ENCODE assay signal across 21 cellular contexts in the genomic region with DNA sequence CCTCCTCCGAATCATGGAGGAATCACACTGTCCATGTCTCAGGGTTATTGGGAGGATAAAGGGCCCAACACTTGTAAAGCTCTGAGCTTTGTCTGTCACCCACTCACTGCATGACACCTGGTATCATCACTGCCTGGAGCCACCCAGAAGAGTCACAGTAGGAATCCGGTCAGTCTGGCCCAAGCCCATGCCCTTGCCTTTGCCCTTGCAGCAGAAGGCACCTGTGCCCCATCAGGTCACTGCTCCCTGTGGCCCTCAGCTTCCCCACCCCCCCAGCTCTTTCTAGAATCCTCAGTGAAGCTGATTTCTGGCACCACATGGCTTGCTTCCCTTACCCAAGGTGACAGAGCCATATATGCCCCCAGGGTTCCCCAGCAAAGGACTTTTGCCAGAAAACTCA. TPM values are rescaled to one million over a fixed set of nuclear protein-coding genes. Genes with fewer than 3 reads are reported as not detected.
DNase-seq lines count a peak whose midpoint lies in the region; ATAC-seq, FAIRE-seq and TF ChIP-seq lines count a peak whose summit lies in the region.
"Had no signal": no experiment of that assay in that cellular context is flagged by ENCODE, and none has a peak within 500 bp of the region (broad histone marks: within the 10 kb centered on the region; RNA-seq: fewer than 3 reads in every experiment).

No MANE protein-coding gene starts in this region.

- H4K20me1 ChIP-seq in H1 (replicated peaks in 1 of 2; ENCODE audit: control insufficient read depth in 1 of 2, insufficient read depth in 2 of 2, low read length in 2 of 2), result no peaks in the 10 kb centered on the region

- no peak overlapping the region for H2BK5ac ChIP-seq in H1 (ENCODE audit: low read depth, low read length)

- peaks cover under 1 to 10% (median 7%) of the 10 kb centered on the region in 4 experiments; a peak in 6 of 7 replicates for H3K4me1 ChIP-seq in H1 (replicated peaks in 1 of 4; ENCODE audit: control insufficient read depth in 3 of 4, insufficient read depth in 4 of 4, low read length in 3 of 4)
- peaks cover 28 to 100% (median 67%) of the 10 kb centered on the region in 9 donors for H3K4me1 ChIP-seq in heart right ventricle
- H3K4me1 ChIP-seq in psoas muscle, result peaks cover 97% of the 10 kb centered on the region
- H3K4me1 ChIP-seq in tibial artery, result peaks cover 0 to 98% (median 66%) of the 10 kb centered on the region in 4 donors

- no peak overlapping the region for H2AFZ ChIP-seq in H1 (ENCODE audit: low read length)

- no peak overlapping the region for H3K4me2 ChIP-seq in H1 (ENCODE audit: insufficient read depth in 1 of 2, low read depth in 2 of 2, low read length in 2 of 2)

- 0 out of 2 replicates have a peak overlapping the region, but pooled peaks have one; percentile 8 for H2BK20ac ChIP-seq in H1 (ENCODE audit: low read length)

- TF ChIP-seq EP300 in H1 (IDR thresholded peaks at IDR 0.05; ENCODE audit: borderline replicate concordance in 1 of 2, low read depth in 2 of 2, low read length in 2 of 2), result no peak

- no peak overlapping the region for H3K4me3 ChIP-seq in H1 (ENCODE audit: extremely low read depth in 1 of 4, insufficient read depth in 2 of 4, low read depth in 3 of 4, low read length in 4 of 4)
- H3K4me3 ChIP-seq in heart right ventricle, result no peak overlapping the region
- H3K4me3 ChIP-seq in psoas muscle, result no peak overlapping the region
- H3K4me3 ChIP-seq in tibial artery, result no peak overlapping the region

- H3K79me1 ChIP-seq in H1 (ENCODE audit: low read depth, low read length), result no peaks in the 10 kb centered on the region

- CTCF ChIA-PET in H1 (lab: Charles Lee; ENCODE audit: partially characterized antibody), result interaction anchor here (0.6 to 7.6 kb wide), 12 partner anchors 8 to 295 kb away, joined by 3 to 105 read pairs (median 5); a partner anchor contains a TSS

- no peak overlapping the region for H2BK12ac ChIP-seq in H1 (ENCODE audit: low read depth, low read length)

- H3K14ac ChIP-seq in H1 (ENCODE audit: insufficient read length), result no peak overlapping the region

- no peak overlapping the region for H3K56ac ChIP-seq in H1 (replicated peaks; ENCODE audit: insufficient read length, low read depth, low read length)

- no peak overlapping the region for H3K4ac ChIP-seq in H1 (replicated peaks; ENCODE audit: insufficient read length, low read depth, low read length)

- no peak for TF ChIP-seq RAD21 in H1 (IDR thresholded peaks at IDR 0.05 in 1 of 2, conservative IDR thresholded peaks at IDR 0.05 in 1 of 2; ENCODE audit: low read depth in 2 of 2, low read length in 2 of 2)

- no peak overlapping the region for H3K23ac ChIP-seq in H1 (ENCODE audit: insufficient read length)

- intact Hi-C loops in heart right ventricle (cut with DNase I), result no loop called here
- intact Hi-C loops in psoas muscle (cut with DNase I), result loop anchor here in 1 of 2 donors (2.0 kb wide), 1 partner anchor 22 kb away; no protein-coding TSS in a partner anchor
- intact Hi-C loops in tibial artery (cut with DNase I; ENCODE audit: low total_unique reads), result loop anchor here (5.0 kb wide), 1 partner anchor 45 kb away; no protein-coding TSS in a partner anchor

- DNase-seq in H1 (ENCODE audit: low read depth in 1 of 2, low spot score in 2 of 2) (no peak), heart right ventricle (no peak), psoas muscle (no peak), tibial artery (no peak), RCC 7860 (ENCODE audit: low spot score) (no peak)
- DNase-seq in activated naive CD4-positive, alpha-beta T cell treated with anti-CD3 and anti-CD28 coated beads, Interleukin-2, amount 50 U/mL, for 16 hours, result no peak
- DNase-seq in stimulated activated naive CD4-positive, alpha-beta T cell treated with Interleukin-2 at 50 U/mL for 16 hours (lab: John Stamatoyannopoulos, UW), result no peak
- DNase-seq: C1 segment of cervical spinal cord; CD8-positive, alpha-beta memory T cell; DMS53; EL; MM.1S; NCI-H1092 treated with DMSO at 0.1 percent for 48 hours; NCI-H146; NCI-H2029 treated with DMSO at 0.1 percent for 48 hours; NCI-H2171; NCI-H526; PC-3 had no signal

- WGBS in H1 (ENCODE audit: extremely low coverage in 1 of 2, insufficient coverage in 1 of 2, insufficient read length in 1 of 2, insufficient replicate concordance in 2 of 2, low coverage in 1 of 2, low lambda C conversion rate in 2 of 2, missing lambda C conversion rate in 1 of 2), 2 experiments, result 83% methylated on average over 2 of the region's 2 CpGs; no CpG with 5 or more reads in 1 of the 2 experiments
- WGBS in heart right ventricle, 2 donors, result 57 to 75% methylated on average over 2 of the region's 2 CpGs
- WGBS in psoas muscle, 3 donors, result 41 to 59% (median 46%) methylated on average over 2 of the region's 2 CpGs

- POLR2A ChIA-PET in H1 (lab: Charles Lee; ENCODE audit: partially characterized antibody), result interaction anchor here (1.6 kb wide), 1 partner anchor 11 kb away, joined by 4 read pairs; no protein-coding TSS in a partner anchor

- ATAC-seq in heart right ventricle, result peak in 1 of 8 donors; percentile 2
- peak in 1 of 4 donors; percentile 6 for ATAC-seq in psoas muscle
- ATAC-seq: PC-3 had no signal

- H4K5ac ChIP-seq in H1 (ENCODE audit: insufficient read length, low read depth, low read length), result no peak overlapping the region

- H2BK15ac ChIP-seq in H1 (ENCODE audit: low read length), result no peak overlapping the region; the same call in 1 of the 2 replicates

- no peak for TF ChIP-seq POLR2A in H1 (IDR thresholded peaks at IDR 0.05; ENCODE audit: control extremely low read depth in 1 of 2, low read depth in 2 of 2, low read length in 2 of 2)

- TF ChIP-seq CTCF in H1 (IDR thresholded peaks at IDR 0.05; ENCODE audit: control extremely low read depth in 1 of 3, insufficient read depth in 1 of 3, low read depth in 1 of 3, low read length in 3 of 3) (no peak), heart right ventricle (IDR thresholded peaks at IDR 0.05) (no peak), psoas muscle (IDR thresholded peaks at IDR 0.05) (no peak), tibial artery (IDR thresholded peaks at IDR 0.05) (no peak)

- H3K27ac ChIP-seq in H1 (ENCODE audit: low read depth, low read length) (no peak overlapping the region), heart right ventricle (peak overlapping the region; percentile 66 to 100 (median 90)), psoas muscle (peak overlapping the region; percentile 92), tibial artery (peak overlapping the region; percentile 82 to 89)
- H3K27ac ChIP-seq: RWPE1 had no signal

- H2BK120ac ChIP-seq in H1 (replicated peaks; ENCODE audit: low read depth, low read length), result no peak overlapping the region

- H3K9me3 ChIP-seq in H1 (ENCODE audit: insufficient read depth in 2 of 2, low read depth in 1 of 2, low read length in 1 of 2), result no peaks in the 10 kb centered on the region
- no peaks in the 10 kb centered on the region for H3K9me3 ChIP-seq in heart right ventricle
- no peaks in the 10 kb centered on the region for H3K9me3 ChIP-seq in psoas muscle
- no peaks in the 10 kb centered on the region for H3K9me3 ChIP-seq in tibial artery

- no peak overlapping the region for H4K91ac ChIP-seq in H1 (replicated peaks; ENCODE audit: insufficient read length, low read length)

- H3K23me2 ChIP-seq in H1 (ENCODE audit: low read depth, low read length), result no peaks in the 10 kb centered on the region; the same call in 1 of the 2 replicates

- H2AK5ac ChIP-seq in H1 (ENCODE audit: low read depth, low read length), result no peak overlapping the region

- no peaks in the 10 kb centered on the region for H3K79me2 ChIP-seq in H1 (ENCODE audit: control insufficient read depth in 1 of 2, insufficient read depth in 2 of 2, low read length in 2 of 2)

- H3K18ac ChIP-seq in H1 (ENCODE audit: extremely low read depth, low read length), result no peak overlapping the region

- H3K27me3 ChIP-seq in H1 (replicated peaks in 1 of 4; ENCODE audit: control insufficient read depth in 3 of 4, extremely low read depth in 1 of 4, insufficient read depth in 3 of 4, low read length in 3 of 4), result no peaks in the 10 kb centered on the region
- H3K27me3 ChIP-seq in heart right ventricle, result peaks cover 0 to 17% (median 6%) of the 10 kb centered on the region in 7 donors
- no peaks in the 10 kb centered on the region for H3K27me3 ChIP-seq in psoas muscle (ENCODE audit: insufficient read depth in 3 of 3, low read length in 2 of 3)
- H3K27me3 ChIP-seq in tibial artery, result no peaks in the 10 kb centered on the region

- no peaks in the 10 kb centered on the region for H3K36me3 ChIP-seq in H1 (ENCODE audit: control insufficient read depth in 2 of 4, insufficient read depth in 4 of 4, low read length in 3 of 4)
- H3K36me3 ChIP-seq in heart right ventricle, result peaks cover 0 to 36% (median 7%) of the 10 kb centered on the region in 9 donors
- peaks cover 0 to 73% of the 10 kb centered on the region in 2 donors for H3K36me3 ChIP-seq in psoas muscle (ENCODE audit: insufficient read depth in 1 of 2, low read depth in 1 of 2)
- H3K36me3 ChIP-seq in tibial artery, result peaks cover 19 to 28% (median 26%) of the 10 kb centered on the region in 3 donors

- H3K9ac ChIP-seq in H1 (replicated peaks in 1 of 4; ENCODE audit: extremely low read depth in 1 of 4, low read depth in 3 of 4, low read length in 3 of 4), result no peak overlapping the region

- no peak overlapping the region for H4K8ac ChIP-seq in H1 (ENCODE audit: extremely low read depth, insufficient read depth, low read length)

- FAIRE-seq in H1 (lab: Jason Lieb, UNC), result no peak
- no peak for FAIRE-seq in RCC 7860 (lab: Jason Lieb, UNC)
- FAIRE-seq: GM12891 had no signal

RNA-seq across cellular contexts. Expression of a gene that starts 14.4 kb away (rescaled TPM):
- total RNA-seq in H1 (2021; fragmentation: NEBNext Ultra II Directional; extraction: Animal tissue kit (Norgen Biotek cat#: 25700)), result 0.40 and 0.43 TPM in 2 replicates
- 0.17 and 0.20 TPM in 2 replicates for polyA plus RNA-seq in H1 (2011; rRNA removed)
- polyA plus RNA-seq in H1 (2011; cell fraction: cytosol; rRNA removed), result 0.28 TPM
- 0.20 TPM for polyA plus RNA-seq in H1 (2011; cell fraction: nucleus; rRNA removed)
- polyA plus RNA-seq in H1 (2012, experiment 1 of 2), result 0.35 to 0.62 TPM (median 0.59 TPM) in 4 replicates
- 0.17 TPM for polyA plus RNA-seq in H1 (2012, experiment 2 of 2)
- polyA plus RNA-seq in H1 (2013, experiment 1 of 2), result 0.55 TPM
- 0.74 TPM for polyA plus RNA-seq in H1 (2013, experiment 2 of 2)
- 0.49 and 1.2 TPM in 2 replicates for polyA minus RNA-seq in H1 (2011; rRNA and poly(A)+ RNA removed)
- 0.29 TPM for polyA minus RNA-seq in H1 (2011; cell fraction: cytosol; rRNA and poly(A)+ RNA removed)
- 1.1 TPM for polyA minus RNA-seq in H1 (2011; cell fraction: nucleus; rRNA and poly(A)+ RNA removed)
- 1,000 to 10,000 TPM; 1,248 to 1,738 (median 1,513) TPM for total RNA-seq in heart right ventricle
- 1,000 to 10,000 TPM in 1 of 2 donors, 100 to 1,000 TPM in 1; 162 to 1,622 TPM for polyA plus RNA-seq in heart right ventricle
- total RNA-seq in psoas muscle, result 1,000 to 10,000 TPM in 1 of 4 donors, 100 to 1,000 TPM in 3; 615 to 2,187 (median 685) TPM
- polyA plus RNA-seq in psoas muscle, result 100 to 1,000 TPM; 108 to 518 (median 274) TPM
- polyA plus RNA-seq: CD8-positive, alpha-beta memory T cell had no signal

RNA-seq across cellular contexts. Expression of a gene that starts 28.3 kb away (rescaled TPM):
- not detected in 2 replicates for total RNA-seq in H1 (2021; fragmentation: NEBNext Ultra II Directional; extraction: Animal tissue kit (Norgen Biotek cat#: 25700))
- not detected in 2 replicates for polyA plus RNA-seq in H1 (2011; rRNA removed)
- polyA plus RNA-seq in H1 (2011; cell fraction: cytosol; rRNA removed), result not detected
- not detected for polyA plus RNA-seq in H1 (2011; cell fraction: nucleus; rRNA removed)
- polyA plus RNA-seq in H1 (2012, experiment 1 of 2), result not detected in 4 replicates
- polyA plus RNA-seq in H1 (2012, experiment 2 of 2), result not detected
- not detected for polyA plus RNA-seq in H1 (2013, experiment 1 of 2)
- polyA plus RNA-seq in H1 (2013, experiment 2 of 2), result not detected
- not detected in 2 replicates for polyA minus RNA-seq in H1 (2011; rRNA and poly(A)+ RNA removed)
- not detected for polyA minus RNA-seq in H1 (2011; cell fraction: cytosol; rRNA and poly(A)+ RNA removed)
- polyA minus RNA-seq in H1 (2011; cell fraction: nucleus; rRNA and poly(A)+ RNA removed), result not detected
- total RNA-seq in heart right ventricle, result under 1 TPM in 5 of 10 donors, not detected in 5; 0.11 to 0.27 (median 0.26) TPM
- under 1 TPM; 0.10 to 0.29 TPM for polyA plus RNA-seq in heart right ventricle
- total RNA-seq in psoas muscle, result under 1 TPM; 0.12 to 0.49 (median 0.32) TPM
- under 1 TPM; 0.14 to 0.23 (median 0.23) TPM for polyA plus RNA-seq in psoas muscle
- total RNA-seq: CD8-positive, alpha-beta memory T cell; LHCN-M2; PC-3 had no signal
- polyA plus RNA-seq: CD8-positive, alpha-beta memory T cell had no signal

Comparison
In these comparisons a context has a peak if more than half of its experiments do, and no peak if none do; other contexts are left out.
1. RNA of a gene that starts 14.4 kb away (total RNA-seq): 1,248 to 1,738 TPM in heart right ventricle and 615 to 2,187 TPM in psoas muscle; 0.40 to 0.43 TPM in H1; every median in the first group is over 100 times any median in the second.